8 cellular contexts compared by ENCODE assay signal in the genomic region with DNA sequence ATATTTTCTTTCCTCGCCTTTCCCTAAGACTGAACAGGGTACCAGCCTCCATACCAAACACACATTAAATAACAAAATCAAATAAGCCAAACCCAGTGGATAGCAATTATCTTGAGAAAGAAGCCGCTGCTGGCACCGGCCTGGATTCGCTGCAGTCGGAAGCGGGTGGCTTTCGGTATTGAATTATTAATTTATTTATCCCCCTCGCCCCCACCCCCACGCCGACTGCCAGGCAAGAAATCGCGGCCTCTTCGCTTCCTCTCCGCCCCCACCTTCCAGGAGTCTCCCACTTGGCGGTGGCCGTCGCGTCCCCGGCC. TPM values are rescaled to one million over a fixed set of nuclear protein-coding genes. Genes with fewer than 3 reads are reported as not detected.
A peak's percentile ranks its signal among the peaks of the same experiment; 100 is the strongest.
DNase-seq lines count a peak whose midpoint lies in the region; ATAC-seq and TF ChIP-seq lines count a peak whose summit lies in the region.

No MANE protein-coding gene starts in this region.

- TF ChIP-seq CTCF in Peyer's patch (IDR thresholded peaks at IDR 0.05) (no peak), smooth muscle cell (IDR thresholded peaks at IDR 0.05; ENCODE audit: borderline replicate concordance, insufficient read depth, poor library complexity, severe bottlenecking) (no peak)

- H3K36me3 ChIP-seq in Peyer's patch, result no peaks in the 10 kb centered on the region
- no peaks in the 10 kb centered on the region for H3K36me3 ChIP-seq in smooth muscle cell (ENCODE audit: low read depth)

- H3K27ac ChIP-seq in Peyer's patch (peak overlapping the region; percentile 67 to 86 (median 77)), smooth muscle cell (ENCODE audit: low read depth) (peak overlapping the region; percentile 72)

- 0% methylated on average over 10 of the region's 19 CpGs for WGBS in smooth muscle cell (ENCODE audit: low lambda C conversion rate)

- ATAC-seq in GM21737 (IDR thresholded peaks at IDR 0.05; ENCODE audit: unreplicated experiment), result peak; percentile 5
- no peak for ATAC-seq in GM18520 (IDR thresholded peaks at IDR 0.05; ENCODE audit: unreplicated experiment)

- TF ChIP-seq POLR2A in Peyer's patch (IDR thresholded peaks at IDR 0.05), result no peak

- peak overlapping the region; percentile 94 for H3K4me2 ChIP-seq in smooth muscle cell

- no peaks in the 10 kb centered on the region for H4K20me1 ChIP-seq in smooth muscle cell (ENCODE audit: low read depth)

- H3F3A ChIP-seq in smooth muscle cell (ENCODE audit: low read depth), result no peaks in the 10 kb centered on the region

- in situ Hi-C loops in KBM-7 (cut with MboI; ENCODE audit: low pct_unique_long_range_greater_than_20kb, low sequenced_read_pairs), result no loop called here

- no peak for DNase-seq in Peyer's patch
- peak; percentile 3 for DNase-seq in glomerular visceral epithelial cell (ENCODE audit: extremely low spot score)
- DNase-seq in smooth muscle cell (lab: John Stamatoyannopoulos, UW; ENCODE audit: unreplicated experiment), result no peak
- DNase-seq in SHP77 (lab: John Stamatoyannopoulos, UW), result no peak
- no peak for DNase-seq in KBM-7
- DNase-seq in CD1c-positive myeloid dendritic cell (ENCODE audit: extremely low spot score), result no peak

- peak overlapping the region; percentile 84 for H2AFZ ChIP-seq in smooth muscle cell (ENCODE audit: low read depth)

- H3K79me2 ChIP-seq in smooth muscle cell (ENCODE audit: low read depth), result peaks cover 16% of the 10 kb centered on the region

- H3K9me3 ChIP-seq in Peyer's patch (no peaks in the 10 kb centered on the region), smooth muscle cell (replicated peaks; ENCODE audit: low read depth) (no peaks in the 10 kb centered on the region)

- H3K4me1 ChIP-seq in Peyer's patch (peaks cover 0 to 5% (median 0%) of the 10 kb centered on the region in 4 donors), smooth muscle cell (ENCODE audit: low read depth) (peaks cover 7% of the 10 kb centered on the region)

- H3K27me3 ChIP-seq in Peyer's patch (peaks cover 0 to 7% of the 10 kb centered on the region in 2 donors), smooth muscle cell (ENCODE audit: low read depth) (peaks cover 5% of the 10 kb centered on the region)

- H3K9ac ChIP-seq in smooth muscle cell (ENCODE audit: low read depth), result peak overlapping the region; percentile 32

- H3K4me3 ChIP-seq in Peyer's patch, result peak overlapping the region; percentile 51 to 81 (median 66)
- peak overlapping the region; percentile 83 for H3K4me3 ChIP-seq in smooth muscle cell

RNA-seq across cellular contexts. Expression of a gene that starts 0.4 kb away (rescaled TPM):
- 1 to 10 TPM in 3 of 4 donors, under 1 TPM in 1; 0.95 to 5.8 (median 2.3) TPM for total RNA-seq in Peyer's patch
- 1.3 and 2.9 TPM in 2 replicates for total RNA-seq in smooth muscle cell
- 0.64 and 1.0 TPM in 2 replicates for polyA plus RNA-seq in smooth muscle cell
